20 cellular contexts compared by ENCODE assay signal in the genomic region with DNA sequence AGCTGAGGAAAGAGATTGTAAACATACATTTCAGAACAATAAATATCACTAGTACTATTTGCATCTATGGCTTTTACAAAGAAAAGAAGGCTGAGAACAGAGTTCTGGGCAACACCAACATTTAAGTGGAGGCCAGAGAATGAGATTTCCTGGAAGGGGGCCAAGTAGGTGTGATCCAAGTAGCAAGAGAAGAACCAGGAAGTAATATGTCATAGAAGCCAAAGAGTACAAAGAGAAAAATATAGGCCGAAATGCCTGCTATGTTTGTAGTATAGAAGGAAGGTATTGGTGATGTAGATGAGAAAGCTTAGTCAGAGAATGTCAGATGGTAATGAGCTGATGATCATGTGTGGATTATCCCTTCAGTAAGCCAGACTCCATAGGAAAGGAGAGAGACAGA.
DNase-seq lines count a peak whose midpoint lies in the region; FAIRE-seq and TF ChIP-seq lines count a peak whose summit lies in the region.
"Had no signal": no experiment of that assay in that cellular context is flagged by ENCODE, and none has a peak within 500 bp of the region (broad histone marks: within the 10 kb centered on the region; RNA-seq: fewer than 3 reads in every experiment).

No MANE protein-coding gene starts in this region.

- no peaks in the 10 kb centered on the region for H3K27me3 ChIP-seq in vagina
- H3K27me3 ChIP-seq: neural progenitor cell had no signal

- peaks cover 4% of the 10 kb centered on the region for H3K4me1 ChIP-seq in vagina

- no peak overlapping the region for H3K4me3 ChIP-seq in vagina
- H3K4me3 ChIP-seq: neural progenitor cell had no signal

- no peak overlapping the region for H3K27ac Mint-ChIP-seq in activated naive CD4-positive, alpha-beta T cell treated with anti-CD3 and anti-CD28 coated beads for 36 hours
- H3K27ac Mint-ChIP-seq: activated naive CD8-positive, alpha-beta T cell; activated T-cell treated with anti-CD3 and anti-CD28 coated beads, Interleukin-2, amount 50 U/mL, for 72 hours; H9; immature natural killer cell; neural progenitor cell; progenitor cell of endocrine pancreas; stimulated activated naive B cell treated with anti-CD40 and anti-IgM and Interleukin-4, amounts not matched to agents 10 μg/mL and 1 μg/mL and 100 μg/mL, for 72 hours had no signal

- TF ChIP-seq POLR2A in vagina (IDR thresholded peaks at IDR 0.05) (no peak), H54 (IDR thresholded peaks at IDR 0.05; ENCODE audit: low read depth, low read length) (no peak)

- no peaks in the 10 kb centered on the region for H3K36me3 ChIP-seq in vagina
- H3K36me3 ChIP-seq: neural progenitor cell had no signal

- FAIRE-seq in H54 (lab: Jason Lieb, UNC) = no peak

- no peaks in the 10 kb centered on the region for H3K36me3 Mint-ChIP-seq in activated naive CD4-positive, alpha-beta T cell treated with anti-CD3 and anti-CD28 coated beads for 36 hours (ENCODE audit: low read depth)
- H3K36me3 Mint-ChIP-seq: activated naive CD8-positive, alpha-beta T cell; immature natural killer cell; neural progenitor cell; stimulated activated naive B cell treated with anti-CD40 and anti-IgM and Interleukin-4, amounts not matched to agents 10 μg/mL and 1 μg/mL and 100 μg/mL, for 72 hours had no signal

- H3K9me3 Mint-ChIP-seq in activated naive CD4-positive, alpha-beta T cell treated with anti-CD3 and anti-CD28 coated beads for 36 hours = no peaks in the 10 kb centered on the region
- H3K9me3 Mint-ChIP-seq: activated T-cell treated with anti-CD3 and anti-CD28 coated beads, Interleukin-2, amount 50 U/mL, for 72 hours; H9; immature natural killer cell; neural progenitor cell; stimulated activated naive B cell treated with anti-CD40 and anti-IgM and Interleukin-4, amounts not matched to agents 10 μg/mL and 1 μg/mL and 100 μg/mL, for 72 hours had no signal

- H3K27me3 Mint-ChIP-seq in activated naive CD4-positive, alpha-beta T cell treated with anti-CD3 and anti-CD28 coated beads for 36 hours (ENCODE audit: low read depth) = peaks cover 3% of the 10 kb centered on the region
- H3K27me3 Mint-ChIP-seq: activated naive CD8-positive, alpha-beta T cell; progenitor cell of endocrine pancreas; stimulated activated naive B cell treated with anti-CD40 and anti-IgM and Interleukin-4, amounts not matched to agents 10 μg/mL and 1 μg/mL and 100 μg/mL, for 72 hours had no signal

- H3K27ac ChIP-seq in epithelial cell of prostate (peak overlapping the region; percentile 41), vagina (peak overlapping the region; percentile 49)
- H3K27ac ChIP-seq: neural progenitor cell had no signal

- TF ChIP-seq CTCF in vagina (IDR thresholded peaks at IDR 0.05) = no peak

- H3K9me3 ChIP-seq in vagina = no peaks in the 10 kb centered on the region

- intact Hi-C loops in activated naive CD4-positive, alpha-beta T cell treated with anti-CD3 and anti-CD28 coated beads for 36 hours (cut with micrococcal nuclease) = no loop called here
- intact Hi-C loops in vagina (cut with DNase I) = no loop called here

- peak; percentile 38 for DNase-seq in activated naive CD4-positive, alpha-beta T cell treated with anti-CD3 and anti-CD28 coated beads for 36 hours
- DNase-seq in activated naive CD4-positive, alpha-beta T cell treated with Interleukin-2 at 50 U/mL for 16 hours = no peak
- DNase-seq in NCI-H2029 (lab: John Stamatoyannopoulos, UW) (peak; percentile 19), epithelial cell of prostate (ENCODE audit: low read depth, low spot score) (no peak), vagina (ENCODE audit: extremely low spot score in 2 of 2) (no peak), H54 (ENCODE audit: insufficient read length, low spot score) (no peak), superior temporal gyrus (ENCODE audit: extremely low spot score) (no peak), AML-193 (lab: John Stamatoyannopoulos, UW) (no peak)
- DNase-seq: activated CD4-positive, CD25-positive, alpha-beta regulatory T cell treated with anti-CD3 and anti-CD28 coated beads, Interleukin-2, amount 50 U/mL, for 72 hours; activated T-cell treated with anti-CD3 and anti-CD28 coated beads, Interleukin-2, amount 50 U/mL, for 72 hours; H9; immature natural killer cell; Karpas-422; NCI-H1092; NCI-H2171; stimulated activated CD4-positive, alpha-beta T cell treated with anti-CD3 and anti-CD28 coated beads, Interleukin-2, amount 100 ng/mL, for 24 hours; stimulated activated naive B cell treated with anti-CD40 and anti-IgM and Interleukin-4, amounts not matched to agents 10 μg/mL and 1 μg/mL and 100 μg/mL, for 72 hours had no signal

- no peak overlapping the region for H3K4me3 Mint-ChIP-seq in activated naive CD4-positive, alpha-beta T cell treated with anti-CD3 and anti-CD28 coated beads for 36 hours
- H3K4me3 Mint-ChIP-seq: activated naive CD8-positive, alpha-beta T cell; activated T-cell treated with anti-CD3 and anti-CD28 coated beads, Interleukin-2, amount 50 U/mL, for 72 hours; H9; immature natural killer cell; neural progenitor cell; stimulated activated naive B cell treated with anti-CD40 and anti-IgM and Interleukin-4, amounts not matched to agents 10 μg/mL and 1 μg/mL and 100 μg/mL, for 72 hours had no signal

- CTCF ChIA-PET in activated naive CD4-positive, alpha-beta T cell treated with anti-CD3 and anti-CD28 coated beads for 36 hours (lab: Charles Lee) = interaction anchor here (0.6 to 1.5 kb wide), 6 partner anchors 12 to 1122 kb away, joined by 3 to 4 read pairs (median 3); no protein-coding TSS in a partner anchor

- H3K4me1 Mint-ChIP-seq in activated naive CD4-positive, alpha-beta T cell treated with anti-CD3 and anti-CD28 coated beads for 36 hours (ENCODE audit: low read depth) = no peaks in the 10 kb centered on the region
- H3K4me1 Mint-ChIP-seq: immature natural killer cell, neural progenitor cell had no signal

Comparison
In these comparisons a context has a peak if more than half of its experiments do, and no peak if none do; other contexts are left out.
1. DNase-seq: peak in activated naive CD4-positive, alpha-beta T cell treated with anti-CD3 and anti-CD28 coated beads for 36 hours (single experiment) and NCI-H2029 (single experiment); none in activated naive CD4-positive, alpha-beta T cell treated with Interleukin-2 at 50 U/mL for 16 hours (single experiment), epithelial cell of prostate (single experiment), vagina (0 of 2), H54 (single experiment), superior temporal gyrus (single experiment) and AML-193 (0 of 2).